In genomic region chr18:23740105-23740830, GRCh38 we compare ENCODE assay signal across 1 cellular context.
TF ChIP-seq lines count a peak whose summit lies in the region.

No MANE protein-coding gene starts in this region.

TF ChIP-seq in HEK293, 187 proteins besides CTCF, POLR2A, EP300 and RAD21 (continued from another document):
- TF ChIP-seq, protein P1, sequence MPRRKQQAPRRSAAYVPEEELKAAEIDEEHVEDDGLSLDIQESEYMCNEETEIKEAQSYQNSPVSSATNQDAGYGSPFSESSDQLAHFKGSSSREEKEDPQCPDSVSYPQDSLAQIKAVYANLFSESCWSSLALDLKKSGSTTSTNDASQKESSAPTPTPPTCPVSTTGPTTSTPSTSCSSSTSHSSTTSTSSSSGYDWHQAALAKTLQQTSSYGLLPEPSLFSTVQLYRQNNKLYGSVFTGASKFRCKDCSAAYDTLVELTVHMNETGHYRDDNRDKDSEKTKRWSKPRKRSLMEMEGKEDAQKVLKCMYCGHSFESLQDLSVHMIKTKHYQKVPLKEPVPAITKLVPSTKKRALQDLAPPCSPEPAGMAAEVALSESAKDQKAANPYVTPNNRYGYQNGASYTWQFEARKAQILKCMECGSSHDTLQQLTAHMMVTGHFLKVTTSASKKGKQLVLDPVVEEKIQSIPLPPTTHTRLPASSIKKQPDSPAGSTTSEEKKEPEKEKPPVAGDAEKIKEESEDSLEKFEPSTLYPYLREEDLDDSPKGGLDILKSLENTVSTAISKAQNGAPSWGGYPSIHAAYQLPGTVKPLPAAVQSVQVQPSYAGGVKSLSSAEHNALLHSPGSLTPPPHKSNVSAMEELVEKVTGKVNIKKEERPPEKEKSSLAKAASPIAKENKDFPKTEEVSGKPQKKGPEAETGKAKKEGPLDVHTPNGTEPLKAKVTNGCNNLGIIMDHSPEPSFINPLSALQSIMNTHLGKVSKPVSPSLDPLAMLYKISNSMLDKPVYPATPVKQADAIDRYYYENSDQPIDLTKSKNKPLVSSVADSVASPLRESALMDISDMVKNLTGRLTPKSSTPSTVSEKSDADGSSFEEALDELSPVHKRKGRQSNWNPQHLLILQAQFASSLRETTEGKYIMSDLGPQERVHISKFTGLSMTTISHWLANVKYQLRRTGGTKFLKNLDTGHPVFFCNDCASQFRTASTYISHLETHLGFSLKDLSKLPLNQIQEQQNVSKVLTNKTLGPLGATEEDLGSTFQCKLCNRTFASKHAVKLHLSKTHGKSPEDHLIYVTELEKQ (tag by site-specific recombination; IDR thresholded peaks at IDR 0.05; ENCODE audit: borderline replicate concordance), result no peak
- no peak for TF ChIP-seq ZBTB1 (tag by site-specific recombination; IDR thresholded peaks at IDR 0.05)
- no peak for TF ChIP-seq ZNF112 (tag by site-specific recombination; IDR thresholded peaks at IDR 0.05)
- TF ChIP-seq ZEB2 (tag by site-specific recombination; IDR thresholded peaks at IDR 0.05), result 0 out of 2 replicates have a peak, but pooled peaks have one; percentile 44
- no peak for TF ChIP-seq PRDM2 (tag by site-specific recombination; IDR thresholded peaks at IDR 0.05; ENCODE audit: borderline replicate concordance)
- TF ChIP-seq ZNF202 (tag by site-specific recombination; IDR thresholded peaks at IDR 0.05; ENCODE audit: borderline replicate concordance), result no peak
- no peak for TF ChIP-seq ZNF146 (tag by site-specific recombination; IDR thresholded peaks at IDR 0.05)
- TF ChIP-seq ZNF555 (tag by site-specific recombination; conservative IDR thresholded peaks at IDR 0.05), result no peak
- no peak for TF ChIP-seq ZNF175 (tag by site-specific recombination; IDR thresholded peaks at IDR 0.05)
- TF ChIP-seq ZIC2 (tag by site-specific recombination; IDR thresholded peaks at IDR 0.05), result peak; percentile 87
- no peak for TF ChIP-seq ZNF707 (tag by site-specific recombination; IDR thresholded peaks at IDR 0.05)
- TF ChIP-seq ZNF596 (tag by site-specific recombination; IDR thresholded peaks at IDR 0.05), result peak; percentile 61
- TF ChIP-seq ZNF37A (tag by site-specific recombination; IDR thresholded peaks at IDR 0.05), result no peak
- TF ChIP-seq ZNF221 (tag by site-specific recombination; IDR thresholded peaks at IDR 0.05; ENCODE audit: borderline replicate concordance), result no peak
- peak; percentile 36; the same call in 1 of the 2 replicates for TF ChIP-seq ZNF423 (tag by site-specific recombination; IDR thresholded peaks at IDR 0.05)
- TF ChIP-seq, protein P2, sequence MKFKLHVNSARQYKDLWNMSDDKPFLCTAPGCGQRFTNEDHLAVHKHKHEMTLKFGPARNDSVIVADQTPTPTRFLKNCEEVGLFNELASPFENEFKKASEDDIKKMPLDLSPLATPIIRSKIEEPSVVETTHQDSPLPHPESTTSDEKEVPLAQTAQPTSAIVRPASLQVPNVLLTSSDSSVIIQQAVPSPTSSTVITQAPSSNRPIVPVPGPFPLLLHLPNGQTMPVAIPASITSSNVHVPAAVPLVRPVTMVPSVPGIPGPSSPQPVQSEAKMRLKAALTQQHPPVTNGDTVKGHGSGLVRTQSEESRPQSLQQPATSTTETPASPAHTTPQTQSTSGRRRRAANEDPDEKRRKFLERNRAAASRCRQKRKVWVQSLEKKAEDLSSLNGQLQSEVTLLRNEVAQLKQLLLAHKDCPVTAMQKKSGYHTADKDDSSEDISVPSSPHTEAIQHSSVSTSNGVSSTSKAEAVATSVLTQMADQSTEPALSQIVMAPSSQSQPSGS (tag by site-specific recombination; IDR thresholded peaks at IDR 0.05; ENCODE audit: low read depth), result no peak
- TF ChIP-seq ZNF341 (tag by site-specific recombination; IDR thresholded peaks at IDR 0.05; ENCODE audit: low read depth), result no peak
- TF ChIP-seq HOXC10 (CRISPR knock-in tag; IDR thresholded peaks at IDR 0.05), result no peak
- no peak for TF ChIP-seq ZNF549 (tag by site-specific recombination; IDR thresholded peaks at IDR 0.05)
- no peak for TF ChIP-seq ZNF19 (tag by site-specific recombination; IDR thresholded peaks at IDR 0.05; ENCODE audit: low read depth)
- no peak for TF ChIP-seq ZNF223 (tag by site-specific recombination; IDR thresholded peaks at IDR 0.05)
- peak; percentile 73 for TF ChIP-seq GLIS1 (tag by site-specific recombination; IDR thresholded peaks at IDR 0.05)
- TF ChIP-seq ZNF155 (tag by site-specific recombination; IDR thresholded peaks at IDR 0.05), result no peak
- no peak for TF ChIP-seq RBAK (tag by site-specific recombination; IDR thresholded peaks at IDR 0.05)
- peak; percentile 66 for TF ChIP-seq SP7 (tag by site-specific recombination; IDR thresholded peaks at IDR 0.05)
- TF ChIP-seq ZNF701 (tag by site-specific recombination; IDR thresholded peaks at IDR 0.05), result no peak
- no peak for TF ChIP-seq ZNF704 (tag by site-specific recombination; IDR thresholded peaks at IDR 0.05)
- TF ChIP-seq ZNF654 (tag by site-specific recombination; IDR thresholded peaks at IDR 0.05; ENCODE audit: low read depth), result no peak
- no peak for TF ChIP-seq REPIN1 (tag by site-specific recombination; IDR thresholded peaks at IDR 0.05; ENCODE audit: low read depth)
- no peak for TF ChIP-seq ZNF169 (tag by site-specific recombination; IDR thresholded peaks at IDR 0.05)
- no peak for TF ChIP-seq ZNF426 (tag by site-specific recombination; IDR thresholded peaks at IDR 0.05)
- no peak for TF ChIP-seq ZNF292 (tag by site-specific recombination; IDR thresholded peaks at IDR 0.05; ENCODE audit: borderline replicate concordance, low read depth)
- no peak for TF ChIP-seq ZNF24 (tag by site-specific recombination; IDR thresholded peaks at IDR 0.05)
- TF ChIP-seq ZNF776 (tag by site-specific recombination; IDR thresholded peaks at IDR 0.05; ENCODE audit: borderline replicate concordance), result no peak
- TF ChIP-seq, protein P3, sequence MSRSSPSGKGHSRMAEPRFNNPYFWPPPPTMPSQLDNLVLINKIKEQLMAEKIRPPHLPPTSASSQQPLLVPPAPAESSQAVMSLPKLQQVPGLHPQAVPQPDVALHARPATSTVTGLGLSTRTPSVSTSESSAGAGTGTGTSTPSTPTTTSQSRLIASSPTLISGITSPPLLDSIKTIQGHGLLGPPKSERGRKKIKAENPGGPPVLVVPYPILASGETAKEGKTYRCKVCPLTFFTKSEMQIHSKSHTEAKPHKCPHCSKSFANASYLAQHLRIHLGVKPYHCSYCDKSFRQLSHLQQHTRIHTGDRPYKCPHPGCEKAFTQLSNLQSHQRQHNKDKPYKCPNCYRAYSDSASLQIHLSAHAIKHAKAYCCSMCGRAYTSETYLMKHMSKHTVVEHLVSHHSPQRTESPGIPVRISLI (tag by site-specific recombination; IDR thresholded peaks at IDR 0.05), result no peak
- no peak for TF ChIP-seq ZNF585B (tag by site-specific recombination; IDR thresholded peaks at IDR 0.05)
- TF ChIP-seq ZNF571 (tag by site-specific recombination; IDR thresholded peaks at IDR 0.05), result no peak
